ENCODE assay signal across 10 cellular contexts in the genomic region with DNA sequence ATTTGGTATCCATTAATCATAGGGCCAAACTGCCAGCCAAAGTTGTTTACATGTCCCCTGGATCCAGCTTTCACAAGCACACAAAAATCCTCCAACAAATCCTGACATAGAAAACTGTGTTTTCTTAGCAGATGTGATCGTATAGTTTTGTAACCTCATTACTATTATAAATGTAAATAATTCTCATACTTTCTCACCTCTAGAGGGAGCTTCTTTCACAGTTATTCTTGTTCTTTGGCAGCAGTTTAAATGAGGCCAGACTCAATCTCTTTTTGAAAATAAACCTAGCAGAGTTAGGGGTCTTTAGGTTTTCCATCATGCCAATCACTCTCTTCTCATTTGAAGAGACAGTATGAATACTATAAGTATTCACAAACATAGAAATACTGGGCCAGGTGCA. TPM values are rescaled to one million over a fixed set of nuclear protein-coding genes. Genes with fewer than 3 reads are reported as not detected.
DNase-seq lines count a peak whose midpoint lies in the region; ATAC-seq and TF ChIP-seq lines count a peak whose summit lies in the region.
"Had no signal": no experiment of that assay in that cellular context is flagged by ENCODE, and none has a peak within 500 bp of the region (broad histone marks: within the 10 kb centered on the region; RNA-seq: fewer than 3 reads in every experiment).

No MANE protein-coding gene starts in this region.

- TF ChIP-seq CTCF in AG04450 (IDR thresholded peaks at IDR 0.05; ENCODE audit: low read depth, low read length), result peak; percentile 46

- CTCF ChIA-PET in AG04450 (lab: Charles Lee), result interaction anchor here (0.7 to 1.5 kb wide), 8 partner anchors 8 to 125 kb away, joined by 3 to 11 read pairs (median 3); no protein-coding TSS in a partner anchor

- H3K4me3 ChIP-seq in AG04450 (ENCODE audit: low read depth, low read length), result no peak overlapping the region
- H3K4me3 ChIP-seq: spleen, uterus had no signal

- no peak for DNase-seq in AG04450 (ENCODE audit: low read depth, low spot score)
- DNase-seq in H4 (ENCODE audit: low spot score), result peak; percentile 32
- DNase-seq in RPMI8226, result peak; percentile 40
- peak; percentile 7 for DNase-seq in kidney glomerular epithelial cell (lab: John Stamatoyannopoulos, UW)
- DNase-seq in medulla oblongata (ENCODE audit: extremely low spot score), result no peak
- DNase-seq: spleen, uterus had no signal

- H3K27me3 ChIP-seq in AG04450 (ENCODE audit: control insufficient read depth, insufficient read depth, low read length), result peaks cover 17% of the 10 kb centered on the region
- H3K27me3 ChIP-seq: uterus had no signal

- H3K27ac ChIP-seq in AG04450 (ENCODE audit: low read depth, low read length), result no peak overlapping the region
- H3K27ac ChIP-seq: spleen, uterus had no signal

- POLR2A ChIA-PET in AG04450 (lab: Yijun Ruan, JAX), result no interaction called here

- ATAC-seq in GM19463 (IDR thresholded peaks at IDR 0.05; ENCODE audit: unreplicated experiment) (no peak), HG02571 (IDR thresholded peaks at IDR 0.05; ENCODE audit: unreplicated experiment) (no peak), GM21825 (IDR thresholded peaks at IDR 0.05; ENCODE audit: unreplicated experiment) (no peak)

- no peaks in the 10 kb centered on the region; the same call in 1 of the 2 replicates for H3K9me3 ChIP-seq in AG04450 (ENCODE audit: control insufficient read depth, insufficient read depth, low read length)
- H3K9me3 ChIP-seq: spleen, uterus had no signal

RNA-seq across cellular contexts. Expression of gene ZNF318, which starts 17.0 kb away (rescaled TPM):
- 12.5 and 14.9 TPM in 2 replicates for polyA plus RNA-seq in AG04450 (2011; rRNA removed)
- polyA minus RNA-seq in AG04450 (2011; rRNA and poly(A)+ RNA removed), result 26.5 and 27.6 TPM in 2 replicates
- total RNA-seq in H4 (2014; rRNA removed; shearing (Covaris generic)), result 4.7 and 7.5 TPM in 2 replicates

RNA-seq across cellular contexts. Expression of gene ABCC10, which starts 40.8 kb away (rescaled TPM):
- polyA plus RNA-seq in AG04450 (2011; rRNA removed), result 10.6 and 12.0 TPM in 2 replicates
- 13.7 and 15.7 TPM in 2 replicates for polyA minus RNA-seq in AG04450 (2011; rRNA and poly(A)+ RNA removed)
- total RNA-seq in H4 (2014; rRNA removed; shearing (Covaris generic)), result 6.9 and 11.7 TPM in 2 replicates

Comparison
In these comparisons a context has a peak if more than half of its experiments do, and no peak if none do; other contexts are left out.
1. DNase-seq: peak in H4 (single experiment), RPMI8226 (single experiment) and kidney glomerular epithelial cell (single experiment); none in AG04450 (single experiment) and medulla oblongata (single experiment).